ENCODE assay signal across 1 cellular context in genomic region chr1:45037456-45037855, GRCh38.
TF ChIP-seq lines count a peak whose summit lies in the region.

No MANE protein-coding gene starts in this region.

TF ChIP-seq in IMR-90, 13 proteins besides CTCF, POLR2A, EP300 and RAD21:
- TF ChIP-seq RFX5 (IDR thresholded peaks at IDR 0.05; ENCODE audit: low read depth, low read length) (no peak), CEBPB (IDR thresholded peaks at IDR 0.05; ENCODE audit: low read depth, low read length) (no peak), MAFK (IDR thresholded peaks at IDR 0.05; ENCODE audit: low read depth, low read length) (no peak), FOS (IDR thresholded peaks at IDR 0.05; ENCODE audit: low read depth, low read length) (no peak), ELK1 (IDR thresholded peaks at IDR 0.05; ENCODE audit: borderline replicate concordance, low read depth, low read length) (no peak), MXI1 (IDR thresholded peaks at IDR 0.05; ENCODE audit: borderline replicate concordance, low read depth, low read length) (no peak)
